ENCODE assay signal across 10 cellular contexts in the genomic region with DNA sequence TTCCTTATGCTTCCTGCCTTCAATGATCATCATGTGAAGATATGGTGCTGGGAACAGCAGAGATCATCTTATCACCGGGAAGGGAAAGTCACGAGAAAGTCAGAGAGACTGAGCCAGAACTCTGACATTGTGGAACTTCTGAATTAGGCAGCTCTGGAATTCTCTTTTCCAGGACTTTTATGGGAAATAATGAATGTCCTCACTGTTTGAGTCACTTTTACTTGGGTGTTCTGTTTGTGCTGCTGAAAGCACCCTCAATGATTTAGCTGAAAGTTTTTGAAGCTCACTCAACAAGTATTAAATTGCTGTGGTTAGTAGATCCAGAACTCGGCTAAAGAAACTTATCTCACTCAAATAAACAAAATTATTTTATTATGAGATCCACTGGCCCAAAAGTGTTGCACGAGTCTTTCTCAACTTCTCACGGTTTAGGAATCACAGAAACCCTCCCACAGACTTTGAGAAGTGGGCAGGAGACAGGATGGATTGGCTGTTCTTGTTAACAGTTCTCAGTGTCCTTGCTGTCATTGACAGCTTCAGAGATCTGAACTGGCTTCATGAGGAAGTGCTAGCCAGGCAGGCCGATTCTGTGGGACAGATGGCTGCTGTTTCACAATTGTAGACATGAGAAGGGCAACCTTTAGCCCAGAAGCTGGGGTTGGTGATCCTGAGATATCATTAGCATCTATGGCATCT. TPM values are rescaled to one million over a fixed set of nuclear protein-coding genes. Genes with fewer than 3 reads are reported as not detected.
DNase-seq lines count a peak whose midpoint lies in the region; ATAC-seq and TF ChIP-seq lines count a peak whose summit lies in the region.
"Had no signal": no experiment of that assay in that cellular context is flagged by ENCODE, and none has a peak within 500 bp of the region (broad histone marks: within the 10 kb centered on the region; RNA-seq: fewer than 3 reads in every experiment).

No MANE protein-coding gene starts in this region.

- peaks cover 0 to 14% (median 0%) of the 10 kb centered on the region in 3 donors for H3K4me1 ChIP-seq in gastroesophageal sphincter
- peaks cover 0 to 10% (median 4%) of the 10 kb centered on the region in 4 donors for H3K4me1 ChIP-seq in sigmoid colon

- peak; percentile 63 for DNase-seq in GM03348 (ENCODE audit: low spot score)
- DNase-seq in RPMI8226, result peak; percentile 76
- DNase-seq in sigmoid colon, result peak; percentile 74
- DNase-seq in NCI-H1436 (lab: John Stamatoyannopoulos, UW), result no peak
- no peak for DNase-seq in NCI-H748 treated with DMSO at 0.1 percent for 48 hours (lab: John Stamatoyannopoulos, UW)
- DNase-seq: activated T-cell treated with anti-CD3 and anti-CD28 coated beads, Interleukin-2, amount 50 U/mL, for 24 hours; NCI-H510A treated with DMSO at 0.1 percent for 48 hours had no signal

- H3K36me3 ChIP-seq in gastroesophageal sphincter (no peaks in the 10 kb centered on the region), sigmoid colon (no peaks in the 10 kb centered on the region)

- peak overlapping the region; percentile 9 to 70 (median 42) for H3K27ac ChIP-seq in gastroesophageal sphincter
- H3K27ac ChIP-seq in sigmoid colon, result peak overlapping the region; percentile 51 to 65 (median 58)

- H3K9me3 ChIP-seq in gastroesophageal sphincter, result no peaks in the 10 kb centered on the region
- H3K9me3 ChIP-seq in sigmoid colon, result no peaks in the 10 kb centered on the region

- WGBS in gastroesophageal sphincter (ENCODE audit: low coverage in 1 of 2), 2 donors, result 10 to 19% methylated on average over 6 of the region's 6 CpGs
- 19 to 43% methylated on average over 6 of the region's 6 CpGs for WGBS in sigmoid colon, 2 donors

- no peak overlapping the region for H3K4me3 ChIP-seq in gastroesophageal sphincter
- H3K4me3 ChIP-seq in sigmoid colon, result no peak overlapping the region

- no peak for TF ChIP-seq CTCF in gastroesophageal sphincter (IDR thresholded peaks at IDR 0.05)
- no peak for TF ChIP-seq CTCF in sigmoid colon (IDR thresholded peaks at IDR 0.05)

- no peak for TF ChIP-seq POLR2A in gastroesophageal sphincter (IDR thresholded peaks at IDR 0.05)
- no peak for TF ChIP-seq POLR2A in sigmoid colon (IDR thresholded peaks at IDR 0.05)

- H3K27me3 ChIP-seq in gastroesophageal sphincter (peaks cover 14% of the 10 kb centered on the region), sigmoid colon (no peaks in the 10 kb centered on the region)

- TF ChIP-seq EP300 in gastroesophageal sphincter (IDR thresholded peaks at IDR 0.05) (no peak), sigmoid colon (IDR thresholded peaks at IDR 0.05) (peak in 1 of 4 donors; percentile 29)

- ATAC-seq in gastroesophageal sphincter (peak; percentile 83), HG03108 (IDR thresholded peaks at IDR 0.05; ENCODE audit: unreplicated experiment) (no peak), GM18511 (IDR thresholded peaks at IDR 0.05; ENCODE audit: unreplicated experiment) (no peak)

- intact Hi-C loops in sigmoid colon (cut with DNase I), result no loop called here

RNA-seq across cellular contexts. Expression of a gene that starts 26.4 kb away (rescaled TPM):
- total RNA-seq in gastroesophageal sphincter, result 100 to 1,000 TPM; 124 to 147 (median 129) TPM
- 100 to 1,000 TPM; 128 to 226 (median 159) TPM for total RNA-seq in sigmoid colon
- 10 to 100 TPM; 58.5 to 99.7 (median 73.9) TPM for polyA plus RNA-seq in sigmoid colon

RNA-seq across cellular contexts. Expression of a gene that starts 26.6 kb away (rescaled TPM):
- 10 to 100 TPM in 3 of 4 donors, 1 to 10 TPM in 1; 8.3 to 16.8 (median 13.5) TPM for total RNA-seq in gastroesophageal sphincter
- total RNA-seq in sigmoid colon, result 10 to 100 TPM in 3 of 4 donors, 1 to 10 TPM in 1; 7.2 to 15.5 (median 12.9) TPM
- polyA plus RNA-seq in sigmoid colon, result 10 to 100 TPM in 1 of 3 donors, 1 to 10 TPM in 2; 2.4 to 26.7 (median 3.5) TPM

RNA-seq across cellular contexts. Expression of a gene that starts 31.7 kb away (rescaled TPM):
- total RNA-seq in gastroesophageal sphincter (10 to 100 TPM; 12.1 to 23.3 (median 16.3) TPM), sigmoid colon (10 to 100 TPM in 3 of 4 donors, 1 to 10 TPM in 1; 9.1 to 25.2 (median 17.1) TPM)
- 10 to 100 TPM in 1 of 3 donors, 1 to 10 TPM in 2; 1.8 to 27.4 (median 3.0) TPM for polyA plus RNA-seq in sigmoid colon

RNA-seq across cellular contexts. Expression of a gene that starts 36.7 kb away (rescaled TPM):
- under 1 TPM in 1 of 4 donors, not detected in 3; 0.13 TPM for total RNA-seq in gastroesophageal sphincter
- not detected for total RNA-seq in sigmoid colon
- under 1 TPM in 1 of 3 donors, not detected in 2; 0.03 TPM for polyA plus RNA-seq in sigmoid colon

RNA-seq across cellular contexts. Expression of a gene that starts 46.3 kb away (rescaled TPM):
- total RNA-seq in gastroesophageal sphincter, result not detected
- not detected for total RNA-seq in sigmoid colon
- polyA plus RNA-seq in sigmoid colon, result not detected

Comparison
In these comparisons a context has a peak if more than half of its experiments do, and no peak if none do; other contexts are left out.
1. DNase-seq: peak in GM03348 (single experiment), RPMI8226 (single experiment) and sigmoid colon (single experiment); none in NCI-H1436 (single experiment) and NCI-H748 treated with DMSO at 0.1 percent for 48 hours (single experiment).